8 cellular contexts compared by ENCODE assay signal in genomic region chr14:92748259-92749016, GRCh38. TPM values are rescaled to one million over a fixed set of nuclear protein-coding genes. Genes with fewer than 3 reads are reported as not detected.
DNase-seq lines count a peak whose midpoint lies in the region; ATAC-seq and TF ChIP-seq lines count a peak whose summit lies in the region.

Gene LGMN, minus strand, starts transcription at chr14:92748627. Its CDS starts 15,841 bp downstream, at chr14:92732786.

- H3K36me3 ChIP-seq in MM.1S (replicated peaks; ENCODE audit: insufficient read depth, low read length) (no peaks in the 10 kb centered on the region), heart left ventricle (peaks cover 0 to 2% (median 0%) of the 10 kb centered on the region in 9 donors), trophoblast cell (ENCODE audit: control insufficient read depth in 1 of 2, insufficient read depth in 2 of 2, low read length in 2 of 2) (no peaks in the 10 kb centered on the region), tibial artery (no peaks in the 10 kb centered on the region)

- peak within 1 kb of the TSS; percentile 1 for H2BK12ac ChIP-seq in trophoblast cell (ENCODE audit: low read length)

- peak within 1 kb of the TSS; percentile 95 for H3K18ac ChIP-seq in trophoblast cell (ENCODE audit: low read length)

- peak; percentile 98 for DNase-seq in Daoy (ENCODE audit: low read depth)
- DNase-seq in MM.1S: peak; percentile 86
- peak; percentile 68 for DNase-seq in T follicular helper cell (ENCODE audit: low read depth)
- DNase-seq in amniotic stem cell (lab: John Stamatoyannopoulos, UW): peak; percentile 77
- DNase-seq in heart left ventricle: peak; percentile 97 to 99 (median 98)
- DNase-seq in trophoblast cell: peak; percentile 95 to 96
- peak; percentile 98 to 99 for DNase-seq in tibial artery

- H3K9me3 ChIP-seq in MM.1S (replicated peaks; ENCODE audit: insufficient read depth, low read length): no peaks in the 10 kb centered on the region
- H3K9me3 ChIP-seq in heart left ventricle: no peaks in the 10 kb centered on the region
- no peaks in the 10 kb centered on the region for H3K9me3 ChIP-seq in trophoblast cell (ENCODE audit: insufficient read depth, low read depth, low read length)
- H3K9me3 ChIP-seq in tibial artery: no peaks in the 10 kb centered on the region

- H3K9me2 ChIP-seq in MM.1S (replicated peaks; ENCODE audit: insufficient read depth, low read length): no peaks in the 10 kb centered on the region

- no peak within 1 kb of the TSS for H3K23ac ChIP-seq in trophoblast cell (ENCODE audit: low read length)

- peak within 1 kb of the TSS; percentile 77 for H3K14ac ChIP-seq in trophoblast cell (ENCODE audit: low read length)

- peak within 1 kb of the TSS; percentile 65 for H4K91ac ChIP-seq in trophoblast cell (ENCODE audit: low read depth, low read length)

- H2BK5ac ChIP-seq in trophoblast cell (ENCODE audit: low read depth, low read length, poor library complexity): peak within 1 kb of the TSS; percentile 62

- peak within 1 kb of the TSS; percentile 74 for H3K4me2 ChIP-seq in MM.1S (ENCODE audit: low read depth, low read length)
- peak within 1 kb of the TSS; percentile 98 for H3K4me2 ChIP-seq in trophoblast cell (ENCODE audit: low read length)

- 1 to 2% (median 1%) methylated on average over 32 to 50 of the region's 50 CpGs for WGBS in heart left ventricle, 4 donors
- no CpG with 5 or more reads among the region's 50 CpGs for WGBS in trophoblast cell (ENCODE audit: extremely low coverage, insufficient coverage, insufficient read length)

- peak within 1 kb of the TSS; percentile 32; the same call in 1 of the 2 replicates for H3K27ac ChIP-seq in MM.1S (ENCODE audit: low read length)
- peak within 1 kb of the TSS; percentile 58 to 94 (median 88) for H3K27ac ChIP-seq in heart left ventricle
- peak within 1 kb of the TSS; percentile 36 for H3K27ac ChIP-seq in trophoblast cell (ENCODE audit: low read depth, low read length)
- H3K27ac ChIP-seq in tibial artery: peak within 1 kb of the TSS; percentile 91 to 92

- peak within 1 kb of the TSS; percentile 49 for H3K4ac ChIP-seq in trophoblast cell (ENCODE audit: low read depth, low read length)

- H3K27me3 ChIP-seq in MM.1S (replicated peaks; ENCODE audit: insufficient read depth, low read length) (no peaks in the 10 kb centered on the region), heart left ventricle (peaks cover 0 to 8% (median 0%) of the 10 kb centered on the region in 9 donors), trophoblast cell (ENCODE audit: insufficient read depth, low read length) (no peaks in the 10 kb centered on the region), tibial artery (no peaks in the 10 kb centered on the region)

- H4K12ac ChIP-seq in trophoblast cell (ENCODE audit: low read depth, low read length): peak within 1 kb of the TSS; percentile 84

- no peaks in the 10 kb centered on the region for H3F3A ChIP-seq in MM.1S (ENCODE audit: insufficient read depth, low read length)

- no peak within 1 kb of the TSS for H2AK5ac ChIP-seq in trophoblast cell (ENCODE audit: low read length)

- H4K20me1 ChIP-seq in MM.1S (ENCODE audit: insufficient read depth, low read length): no peaks in the 10 kb centered on the region

- peak within 1 kb of the TSS; percentile 81 for H4K8ac ChIP-seq in trophoblast cell (ENCODE audit: low read depth, low read length)

- no peak within 1 kb of the TSS for H2BK120ac ChIP-seq in trophoblast cell (ENCODE audit: insufficient read depth, low read length, poor library complexity)

- TF ChIP-seq POLR2A in heart left ventricle (IDR thresholded peaks at IDR 0.05): peak; percentile 89 to 100

- no peak for TF ChIP-seq CTCF in MM.1S (IDR thresholded peaks at IDR 0.05; ENCODE audit: low read length)
- TF ChIP-seq CTCF in heart left ventricle (IDR thresholded peaks at IDR 0.05): no peak
- TF ChIP-seq CTCF in tibial artery (IDR thresholded peaks at IDR 0.05): no peak

- peak; percentile 80 for ATAC-seq in GM21825 (IDR thresholded peaks at IDR 0.05; ENCODE audit: unreplicated experiment)
- ATAC-seq in heart left ventricle: peak; percentile 96 to 99 (median 98)

- H3K4me3 ChIP-seq in MM.1S (ENCODE audit: low read length) (peak within 1 kb of the TSS; percentile 83), heart left ventricle (peak within 1 kb of the TSS; percentile 45 to 93 (median 81)), trophoblast cell (ENCODE audit: low read depth, low read length) (peak within 1 kb of the TSS; percentile 95), tibial artery (peak within 1 kb of the TSS; percentile 61 to 81)

- H3K4me1 ChIP-seq in MM.1S (ENCODE audit: low read length) (0 out of 2 replicates have a peak, but pooled peaks cover 6% of the 10 kb centered on the region), heart left ventricle (peaks cover 0 to 62% (median 22%) of the 10 kb centered on the region in 12 donors), trophoblast cell (ENCODE audit: control insufficient read depth in 1 of 2, insufficient read depth in 2 of 2, low read length in 2 of 2) (peaks cover 0 to 9% of the 10 kb centered on the region in 2 experiments), tibial artery (peaks cover 0 to 24% (median 9%) of the 10 kb centered on the region in 4 donors)

- peaks cover 5% of the 10 kb centered on the region for H3K79me1 ChIP-seq in trophoblast cell (ENCODE audit: low read length)

- H3K9ac ChIP-seq in MM.1S (ENCODE audit: low read length) (peak within 1 kb of the TSS; percentile 82), trophoblast cell (ENCODE audit: low read length) (peak within 1 kb of the TSS; percentile 91)

- intact Hi-C loops in heart left ventricle (cut with DNase I): loop anchor here in 7 of 10 donors (5.0 kb wide), 3 partner anchors 34 to 44 kb away; partner anchors contain the start of gene GOLGA5 (in 3 of the 7)
- intact Hi-C loops in tibial artery (cut with DNase I; ENCODE audit: low total_unique reads): no loop called here

- H3K79me2 ChIP-seq in MM.1S (ENCODE audit: low read length) (peaks cover 37% of the 10 kb centered on the region), trophoblast cell (ENCODE audit: control insufficient read depth, insufficient read depth, low read length, poor library complexity) (peaks cover 5% of the 10 kb centered on the region)

- H2AFZ ChIP-seq in MM.1S (ENCODE audit: low read length): peak within 1 kb of the TSS; percentile 65; the same call in 1 of the 2 replicates
- H2AFZ ChIP-seq in trophoblast cell (ENCODE audit: insufficient read depth, low read length, poor library complexity): peak within 1 kb of the TSS; percentile 77

RNA-seq across cellular contexts. Expression of gene LGMN, which starts in this region (rescaled TPM):
- total RNA-seq in Daoy (2014; rRNA removed; shearing (Covaris generic)): 66.5 and 92.5 TPM in 2 replicates
- 100 to 1,000 TPM in 8 of 9 donors, 10 to 100 TPM in 1; 92.7 to 327 (median 114) TPM for total RNA-seq in heart left ventricle
- 100 to 1,000 TPM in 1 of 2 donors, 10 to 100 TPM in 1; 78.8 to 106 TPM for polyA plus RNA-seq in heart left ventricle
- polyA plus RNA-seq in trophoblast cell (2013): 162 and 178 TPM in 2 replicates

Comparison
In these comparisons a context has a peak if more than half of its experiments do, and no peak if none do; other contexts are left out.
1. Peak in every context shown above with its lines: DNase-seq, ATAC-seq, H3K4me3 ChIP-seq and H3K27ac ChIP-seq.
2. H3K27ac ChIP-seq: peak in every context shown above with its lines; median percentile 92 in tibial artery; 88 in heart left ventricle; 36 in trophoblast cell; 32 in MM.1S.